18 cellular contexts compared by ENCODE assay signal in genomic region chr4:38026138-38026740, GRCh38.
A peak's percentile ranks its signal among the peaks of the same experiment; 100 is the strongest.
DNase-seq lines count a peak whose midpoint lies in the region; ATAC-seq and TF ChIP-seq lines count a peak whose summit lies in the region.
"Had no signal": no experiment of that assay in that cellular context is flagged by ENCODE, and none has a peak within 500 bp of the region (broad histone marks: within the 10 kb centered on the region; RNA-seq: fewer than 3 reads in every experiment).

No MANE protein-coding gene starts in this region.

- H3K27me3 ChIP-seq in right cardiac atrium (ENCODE audit: control insufficient read depth, insufficient read depth) (no peaks in the 10 kb centered on the region), adrenal gland (no peaks in the 10 kb centered on the region), parathyroid adenoma (ENCODE audit: control insufficient read depth, insufficient read depth, low read length) (no peaks in the 10 kb centered on the region), uterus (no peaks in the 10 kb centered on the region)
- H3K27me3 ChIP-seq: SJSA1 had no signal

- no peak overlapping the region for H3K4me3 ChIP-seq in right cardiac atrium (ENCODE audit: low read length)
- H3K4me3 ChIP-seq in adrenal gland: no peak overlapping the region
- peak overlapping the region; percentile 30 for H3K4me3 ChIP-seq in parathyroid adenoma (ENCODE audit: low read depth, low read length)
- no peak overlapping the region for H3K4me3 ChIP-seq in uterus
- H3K4me3 ChIP-seq: SJSA1 had no signal

- no peak for TF ChIP-seq POLR2A in adrenal gland (IDR thresholded peaks at IDR 0.05)
- no peak for TF ChIP-seq POLR2A in uterus (IDR thresholded peaks at IDR 0.05)

- H3K27ac ChIP-seq in right cardiac atrium (ENCODE audit: low read length) (no peak overlapping the region), adrenal gland (peak overlapping the region in 1 of 5 donors; percentile 10), parathyroid adenoma (peak overlapping the region; percentile 91), uterus (peak overlapping the region; percentile 91 to 99)
- H3K27ac ChIP-seq: HL-60, KMS-11, SJSA1 had no signal

- TF ChIP-seq CTCF in adrenal gland (IDR thresholded peaks at IDR 0.05) (no peak), parathyroid adenoma (IDR thresholded peaks at IDR 0.05) (no peak), uterus (IDR thresholded peaks at IDR 0.05) (no peak)

- H3K4me2 ChIP-seq in parathyroid adenoma (ENCODE audit: low read length): peak overlapping the region; percentile 52
- H3K4me2 ChIP-seq: KMS-11 had no signal

- no peaks in the 10 kb centered on the region for H3K9me3 ChIP-seq in right cardiac atrium (ENCODE audit: control insufficient read depth, low read length)
- H3K9me3 ChIP-seq in adrenal gland (replicated peaks in 1 of 3): no peaks in the 10 kb centered on the region
- no peaks in the 10 kb centered on the region for H3K9me3 ChIP-seq in parathyroid adenoma (ENCODE audit: control insufficient read depth, low read length)
- no peaks in the 10 kb centered on the region for H3K9me3 ChIP-seq in uterus
- H3K9me3 ChIP-seq: SJSA1 had no signal

- no peaks in the 10 kb centered on the region for H3K79me2 ChIP-seq in parathyroid adenoma

- no peak overlapping the region for H3K9ac ChIP-seq in parathyroid adenoma
- H3K9ac ChIP-seq: KMS-11 had no signal

- WGBS in right cardiac atrium: 90% methylated on average over 6 of the region's 6 CpGs
- 48 to 78% (median 62%) methylated on average over 3 to 6 of the region's 6 CpGs for WGBS in adrenal gland, 4 donors

- DNase-seq in right cardiac atrium (no peak), cardiac septum (ENCODE audit: low spot score) (no peak), adrenal gland (peak; percentile 38 to 82 (median 70)), uterus (peak in 1 of 2 donors; percentile 40), MV-4-11 (lab: John Stamatoyannopoulos, UW) (no peak)
- DNase-seq: DMS79 treated with DMSO at 0.1 percent for 48 hours, HFFc6, NCI-H1417, NCI-H187 treated with DMSO at 0.1 percent for 48 hours, NCI-H226, NCI-H524, NCI-H82 had no signal

- no peak overlapping the region for H2AFZ ChIP-seq in parathyroid adenoma

- H3K4me1 ChIP-seq in right cardiac atrium (ENCODE audit: control insufficient read depth, insufficient read depth, low read length): no peaks in the 10 kb centered on the region
- H3K4me1 ChIP-seq in adrenal gland (replicated peaks in 1 of 2): peaks cover 0 to 11% of the 10 kb centered on the region in 2 donors
- peaks cover 50% of the 10 kb centered on the region for H3K4me1 ChIP-seq in parathyroid adenoma
- no peaks in the 10 kb centered on the region for H3K4me1 ChIP-seq in uterus
- H3K4me1 ChIP-seq: SJSA1 had no signal

- intact Hi-C loops in right cardiac atrium (cut with DNase I) (no loop called here), cardiac septum (cut with DNase I) (loop anchor here (10.0 kb wide), 1 partner anchor 421 kb away; no protein-coding TSS in a partner anchor), adrenal gland (cut with DNase I) (no loop called here), uterus (cut with DNase I; ENCODE audit: low total_unique reads) (no loop called here)

- ATAC-seq in right cardiac atrium (peak; percentile 34 to 44), GM19397 (IDR thresholded peaks at IDR 0.05; ENCODE audit: unreplicated experiment) (no peak), HG03342 (IDR thresholded peaks at IDR 0.05; ENCODE audit: unreplicated experiment) (no peak)

- H3K36me3 ChIP-seq in adrenal gland (replicated peaks in 1 of 2) (peaks cover 0 to 5% of the 10 kb centered on the region in 2 donors), parathyroid adenoma (ENCODE audit: control insufficient read depth, insufficient read depth, low read length) (no peaks in the 10 kb centered on the region), uterus (no peaks in the 10 kb centered on the region)

Comparison
In these comparisons a context has a peak if more than half of its experiments do, and no peak if none do; other contexts are left out.
1. ATAC-seq: peak in right cardiac atrium (2 of 2); none in GM19397 (single experiment) and HG03342 (single experiment).
2. DNase-seq: peak in adrenal gland (7 of 7); none in right cardiac atrium (0 of 3), cardiac septum (single experiment) and MV-4-11 (single experiment).